In genomic region chr7:110994028-110994967, GRCh38 we compare ENCODE assay signal across 20 cellular contexts.
DNase-seq lines count a peak whose midpoint lies in the region; ATAC-seq and TF ChIP-seq lines count a peak whose summit lies in the region.
"Had no signal": no experiment of that assay in that cellular context is flagged by ENCODE, and none has a peak within 500 bp of the region (broad histone marks: within the 10 kb centered on the region; RNA-seq: fewer than 3 reads in every experiment).

No MANE protein-coding gene starts in this region.

- CTCF ChIA-PET in activated CD8-positive, alpha-beta T cell treated with anti-CD3 and anti-CD28 coated beads for 36 hours (lab: Charles Lee): interaction anchor here (0.9 kb wide), 1 partner anchor 63 kb away, joined by 3 read pairs; no protein-coding TSS in a partner anchor
- CTCF ChIA-PET in GM10248 (lab: Yijun Ruan, JAX): no interaction called here

- peak overlapping the region; percentile 68 for H3K27ac Mint-ChIP-seq in activated CD8-positive, alpha-beta T cell treated with anti-CD3 and anti-CD28 coated beads for 36 hours
- peak overlapping the region; percentile 12 for H3K27ac Mint-ChIP-seq in stimulated activated naive CD8-positive, alpha-beta T cell treated with anti-CD3 and anti-CD28 coated beads, Interleukin-15, Interleukin-2, amounts not matched to agents 100 ng/mL and 50 ng/mL, for 24 hours
- H3K27ac Mint-ChIP-seq: natural killer cell had no signal

- peaks cover 29% of the 10 kb centered on the region for H3K4me1 Mint-ChIP-seq in activated T-cell treated with anti-CD3 and anti-CD28 coated beads, Interleukin-2, amount 50 U/mL, for 4 hours (ENCODE audit: low read depth)
- peaks cover 30% of the 10 kb centered on the region for H3K4me1 Mint-ChIP-seq in activated CD8-positive, alpha-beta T cell treated with anti-CD3 and anti-CD28 coated beads for 36 hours (ENCODE audit: low read depth)
- H3K4me1 Mint-ChIP-seq in stimulated activated naive CD8-positive, alpha-beta T cell treated with anti-CD3 and anti-CD28 coated beads, Interleukin-15, Interleukin-2, amounts not matched to agents 100 ng/mL and 50 ng/mL, for 24 hours (ENCODE audit: low read depth): peaks cover 33% of the 10 kb centered on the region

- TF ChIP-seq CTCF in activated CD8-positive, alpha-beta T cell treated with anti-CD3 and anti-CD28 coated beads for 36 hours (IDR thresholded peaks at IDR 0.05): no peak
- no peak for TF ChIP-seq CTCF in foreskin keratinocyte (conservative IDR thresholded peaks at IDR 0.05)
- TF ChIP-seq CTCF in GM10248 (IDR thresholded peaks at IDR 0.05; ENCODE audit: control extremely low read depth, extremely low read depth, low read depth, missing control alignments): no peak

- peaks cover 2% of the 10 kb centered on the region for H3K9me3 Mint-ChIP-seq in activated T-cell treated with anti-CD3 and anti-CD28 coated beads, Interleukin-2, amount 50 U/mL, for 4 hours
- H3K9me3 Mint-ChIP-seq in activated CD8-positive, alpha-beta T cell treated with anti-CD3 and anti-CD28 coated beads for 36 hours: no peaks in the 10 kb centered on the region
- peaks cover 1% of the 10 kb centered on the region for H3K9me3 Mint-ChIP-seq in stimulated activated naive CD8-positive, alpha-beta T cell treated with anti-CD3 and anti-CD28 coated beads, Interleukin-15, Interleukin-2, amounts not matched to agents 100 ng/mL and 50 ng/mL, for 24 hours

- POLR2A ChIA-PET in activated CD8-positive, alpha-beta T cell treated with anti-CD3 and anti-CD28 coated beads for 36 hours (lab: Charles Lee): no interaction called here
- POLR2A ChIA-PET in GM10248 (lab: Yijun Ruan, JAX): no interaction called here

- no peak overlapping the region for H3K4me3 Mint-ChIP-seq in activated T-cell treated with anti-CD3 and anti-CD28 coated beads, Interleukin-2, amount 50 U/mL, for 4 hours
- H3K4me3 Mint-ChIP-seq in activated CD8-positive, alpha-beta T cell treated with anti-CD3 and anti-CD28 coated beads for 36 hours: no peak overlapping the region
- no peak overlapping the region for H3K4me3 Mint-ChIP-seq in stimulated activated naive CD8-positive, alpha-beta T cell treated with anti-CD3 and anti-CD28 coated beads, Interleukin-15, Interleukin-2, amounts not matched to agents 100 ng/mL and 50 ng/mL, for 24 hours
- H3K4me3 Mint-ChIP-seq: natural killer cell had no signal

- no peak overlapping the region for H3K27ac ChIP-seq in foreskin keratinocyte
- H3K27ac ChIP-seq: ascending aorta, epithelial cell of prostate, HL-60, prostate gland, stomach had no signal

- no peaks in the 10 kb centered on the region for H3K27me3 Mint-ChIP-seq in activated T-cell treated with anti-CD3 and anti-CD28 coated beads, Interleukin-2, amount 50 U/mL, for 4 hours (ENCODE audit: low read depth)
- no peaks in the 10 kb centered on the region for H3K27me3 Mint-ChIP-seq in activated CD8-positive, alpha-beta T cell treated with anti-CD3 and anti-CD28 coated beads for 36 hours
- no peaks in the 10 kb centered on the region for H3K27me3 Mint-ChIP-seq in stimulated activated naive CD8-positive, alpha-beta T cell treated with anti-CD3 and anti-CD28 coated beads, Interleukin-15, Interleukin-2, amounts not matched to agents 100 ng/mL and 50 ng/mL, for 24 hours

- no peaks in the 10 kb centered on the region for H3K27me3 ChIP-seq in foreskin keratinocyte
- H3K27me3 ChIP-seq: ascending aorta, stomach had no signal

- intact Hi-C loops in activated CD8-positive, alpha-beta T cell treated with anti-CD3 and anti-CD28 coated beads for 36 hours (cut with micrococcal nuclease): no loop called here

- H3K36me3 Mint-ChIP-seq in activated T-cell treated with anti-CD3 and anti-CD28 coated beads, Interleukin-2, amount 50 U/mL, for 4 hours (ENCODE audit: insufficient read depth): no peaks in the 10 kb centered on the region
- peaks cover 9% of the 10 kb centered on the region for H3K36me3 Mint-ChIP-seq in activated CD8-positive, alpha-beta T cell treated with anti-CD3 and anti-CD28 coated beads for 36 hours (ENCODE audit: low read depth)
- no peaks in the 10 kb centered on the region for H3K36me3 Mint-ChIP-seq in stimulated activated naive CD8-positive, alpha-beta T cell treated with anti-CD3 and anti-CD28 coated beads, Interleukin-15, Interleukin-2, amounts not matched to agents 100 ng/mL and 50 ng/mL, for 24 hours (ENCODE audit: low read depth)

- peak; percentile 71 to 83 for ATAC-seq in activated T-cell treated with anti-CD3 and anti-CD28 coated beads, Interleukin-2, amount 50 U/mL, for 4 hours
- peak; percentile 91 for ATAC-seq in activated CD8-positive, alpha-beta T cell treated with anti-CD3 and anti-CD28 coated beads for 36 hours
- ATAC-seq in foreskin keratinocyte (peak; percentile 68), GM18907 (IDR thresholded peaks at IDR 0.05; ENCODE audit: unreplicated experiment) (no peak)

- H3K4me1 ChIP-seq in foreskin keratinocyte: no peaks in the 10 kb centered on the region
- H3K4me1 ChIP-seq: ascending aorta, prostate gland, stomach had no signal

- no peak for DNase-seq in activated T-cell treated with anti-CD3 and anti-CD28 coated beads, Interleukin-2, amount 50 U/mL, for 4 hours
- DNase-seq in activated T-cell treated with anti-CD3 and anti-CD28 coated beads for 4 hours (no peak), foreskin keratinocyte (no peak), NOMO-1 (lab: John Stamatoyannopoulos, UW; ENCODE audit: unreplicated experiment in 2 of 2) (no peak), GM10248 (ENCODE audit: extremely low spot score) (no peak)
- DNase-seq in activated CD8-positive, alpha-beta T cell treated with anti-CD3 and anti-CD28 coated beads for 36 hours: no peak
- DNase-seq: cortex of kidney, KBM-7, mammary epithelial cell, natural killer cell, NCI-H1048, NCI-H69, stomach, SW 1271 had no signal
